ENCODE assay signal across 10 cellular contexts in genomic region chr12:56836317-56836716, GRCh38.
DNase-seq lines count a peak whose midpoint lies in the region; ATAC-seq and TF ChIP-seq lines count a peak whose summit lies in the region.
"Had no signal": no experiment of that assay in that cellular context is flagged by ENCODE, and none has a peak within 500 bp of the region (broad histone marks: within the 10 kb centered on the region; RNA-seq: fewer than 3 reads in every experiment).

No MANE protein-coding gene starts in this region.

- no peak overlapping the region for H3K27ac Mint-ChIP-seq in GM23338

- H3K36me3 Mint-ChIP-seq in GM23338 (ENCODE audit: low read depth): no peaks in the 10 kb centered on the region

- no peaks in the 10 kb centered on the region for H3F3A ChIP-seq in GM23338 (replicated peaks; ENCODE audit: low read depth)

- TF ChIP-seq CTCF in GM23338 (conservative IDR thresholded peaks at IDR 0.05; ENCODE audit: low read depth in 2 of 2): no peak
- no peak for TF ChIP-seq CTCF in fibroblast of lung (conservative IDR thresholded peaks at IDR 0.05 in 1 of 2, IDR thresholded peaks at IDR 0.05 in 1 of 2; ENCODE audit: low read depth in 1 of 2, low read length in 2 of 2)
- TF ChIP-seq CTCF in prostate gland (IDR thresholded peaks at IDR 0.05): no peak
- TF ChIP-seq CTCF in GM20000 (IDR thresholded peaks at IDR 0.05; ENCODE audit: extremely low read depth, missing control alignments): no peak

- no peaks in the 10 kb centered on the region for H3K9me3 Mint-ChIP-seq in GM23338
- H3K9me3 Mint-ChIP-seq: stimulated activated naive CD8-positive, alpha-beta T cell treated with anti-CD3 and anti-CD28 coated beads, Interleukin-15, Interleukin-2, amounts not matched to agents 100 ng/mL and 50 ng/mL, for 24 hours had no signal

- no peaks in the 10 kb centered on the region for H3K4me1 Mint-ChIP-seq in GM23338

- no peaks in the 10 kb centered on the region for H3K9me2 ChIP-seq in GM23338 (ENCODE audit: insufficient read depth)

- H3K27me3 Mint-ChIP-seq in GM23338 (ENCODE audit: insufficient read depth, low read depth, poor library complexity): peaks cover 4% of the 10 kb centered on the region

- no peak overlapping the region for H3K9ac ChIP-seq in fibroblast of lung (ENCODE audit: insufficient read depth, low read length)

- no peak for TF ChIP-seq POLR2A in prostate gland (IDR thresholded peaks at IDR 0.05)

- H4K20me1 ChIP-seq in GM23338 (replicated peaks; ENCODE audit: insufficient read depth) (no peaks in the 10 kb centered on the region), fibroblast of lung (ENCODE audit: control insufficient read depth, extremely low read depth, insufficient read depth, low read length) (no peaks in the 10 kb centered on the region)

- DNase-seq in GM23338 (ENCODE audit: low spot score): no peak
- peak; percentile 59 for DNase-seq in NCI-H69 (lab: John Stamatoyannopoulos, UW)
- DNase-seq in fibroblast of lung (ENCODE audit: low read depth in 2 of 2): peak; percentile 7 to 29
- peak; percentile 44 for DNase-seq in prostate gland (ENCODE audit: low spot score)
- no peak for DNase-seq in GM20000 (ENCODE audit: low spot score)
- DNase-seq in NCI-H2227 (lab: John Stamatoyannopoulos, UW; ENCODE audit: unreplicated experiment): no peak
- DNase-seq: cerebellar nuclear complex had no signal

- H2AFZ ChIP-seq in GM23338 (peak overlapping the region; percentile 34; the same call in 1 of the 2 replicates), fibroblast of lung (ENCODE audit: low read length) (no peak overlapping the region)

- H3K27ac ChIP-seq in GM23338 (ENCODE audit: low read depth) (no peak overlapping the region), fibroblast of lung (ENCODE audit: insufficient read depth, low read length) (no peak overlapping the region), prostate gland (no peak overlapping the region)

- H3K4me3 Mint-ChIP-seq in GM23338: no peak overlapping the region

- H3K36me3 ChIP-seq in GM23338 (ENCODE audit: insufficient read depth): no peaks in the 10 kb centered on the region
- H3K36me3 ChIP-seq in fibroblast of lung (ENCODE audit: control insufficient read depth, insufficient read depth, low read length): no peaks in the 10 kb centered on the region
- no peaks in the 10 kb centered on the region for H3K36me3 ChIP-seq in prostate gland

- H3K27me3 ChIP-seq in GM23338 (ENCODE audit: insufficient read depth): no peaks in the 10 kb centered on the region
- H3K27me3 ChIP-seq in fibroblast of lung (ENCODE audit: control insufficient read depth, insufficient read depth, low read length): peaks cover under 1% of the 10 kb centered on the region
- no peaks in the 10 kb centered on the region for H3K27me3 ChIP-seq in prostate gland (replicated peaks; ENCODE audit: insufficient read depth)

- WGBS in prostate gland: 17% methylated on average over 3 of the region's 3 CpGs

- H3K9me3 ChIP-seq in fibroblast of lung (ENCODE audit: control insufficient read depth, insufficient read depth, low read depth, low read length): no peaks in the 10 kb centered on the region
- H3K9me3 ChIP-seq in prostate gland: no peaks in the 10 kb centered on the region

- H3K4me2 ChIP-seq in GM23338: no peak overlapping the region
- no peak overlapping the region for H3K4me2 ChIP-seq in fibroblast of lung (ENCODE audit: extremely low read depth, insufficient read depth, low read length)

- intact Hi-C loops in prostate gland (cut with DNase I): no loop called here

- H3K4me1 ChIP-seq in GM23338 (ENCODE audit: insufficient read depth): no peaks in the 10 kb centered on the region
- H3K4me1 ChIP-seq in fibroblast of lung (ENCODE audit: control insufficient read depth, extremely low read depth, insufficient read depth, low read length): no peaks in the 10 kb centered on the region
- H3K4me1 ChIP-seq in prostate gland (replicated peaks): no peaks in the 10 kb centered on the region

- H3K4me3 ChIP-seq in GM23338: no peak overlapping the region
- no peak overlapping the region for H3K4me3 ChIP-seq in fibroblast of lung (replicated peaks in 1 of 4; ENCODE audit: control extremely low read depth in 1 of 4, insufficient read depth in 1 of 4, low read depth in 3 of 4, low read length in 4 of 4)
- no peak overlapping the region for H3K4me3 ChIP-seq in prostate gland
- H3K4me3 ChIP-seq: skin epidermis had no signal

- H3K79me2 ChIP-seq in GM23338 (replicated peaks; ENCODE audit: insufficient read depth): no peaks in the 10 kb centered on the region
- H3K79me2 ChIP-seq in fibroblast of lung (ENCODE audit: control insufficient read depth, insufficient read depth, low read length): no peaks in the 10 kb centered on the region

- ATAC-seq in GM23338: no peak
- ATAC-seq in HG02642 (IDR thresholded peaks at IDR 0.05; ENCODE audit: poor library complexity, unreplicated experiment): no peak

TF ChIP-seq in GM23338, 12 proteins besides CTCF, POLR2A, EP300 and RAD21 (continues in another document):
- no peak for TF ChIP-seq NANOG (IDR thresholded peaks at IDR 0.05; ENCODE audit: borderline replicate concordance)
- TF ChIP-seq, protein P1, sequence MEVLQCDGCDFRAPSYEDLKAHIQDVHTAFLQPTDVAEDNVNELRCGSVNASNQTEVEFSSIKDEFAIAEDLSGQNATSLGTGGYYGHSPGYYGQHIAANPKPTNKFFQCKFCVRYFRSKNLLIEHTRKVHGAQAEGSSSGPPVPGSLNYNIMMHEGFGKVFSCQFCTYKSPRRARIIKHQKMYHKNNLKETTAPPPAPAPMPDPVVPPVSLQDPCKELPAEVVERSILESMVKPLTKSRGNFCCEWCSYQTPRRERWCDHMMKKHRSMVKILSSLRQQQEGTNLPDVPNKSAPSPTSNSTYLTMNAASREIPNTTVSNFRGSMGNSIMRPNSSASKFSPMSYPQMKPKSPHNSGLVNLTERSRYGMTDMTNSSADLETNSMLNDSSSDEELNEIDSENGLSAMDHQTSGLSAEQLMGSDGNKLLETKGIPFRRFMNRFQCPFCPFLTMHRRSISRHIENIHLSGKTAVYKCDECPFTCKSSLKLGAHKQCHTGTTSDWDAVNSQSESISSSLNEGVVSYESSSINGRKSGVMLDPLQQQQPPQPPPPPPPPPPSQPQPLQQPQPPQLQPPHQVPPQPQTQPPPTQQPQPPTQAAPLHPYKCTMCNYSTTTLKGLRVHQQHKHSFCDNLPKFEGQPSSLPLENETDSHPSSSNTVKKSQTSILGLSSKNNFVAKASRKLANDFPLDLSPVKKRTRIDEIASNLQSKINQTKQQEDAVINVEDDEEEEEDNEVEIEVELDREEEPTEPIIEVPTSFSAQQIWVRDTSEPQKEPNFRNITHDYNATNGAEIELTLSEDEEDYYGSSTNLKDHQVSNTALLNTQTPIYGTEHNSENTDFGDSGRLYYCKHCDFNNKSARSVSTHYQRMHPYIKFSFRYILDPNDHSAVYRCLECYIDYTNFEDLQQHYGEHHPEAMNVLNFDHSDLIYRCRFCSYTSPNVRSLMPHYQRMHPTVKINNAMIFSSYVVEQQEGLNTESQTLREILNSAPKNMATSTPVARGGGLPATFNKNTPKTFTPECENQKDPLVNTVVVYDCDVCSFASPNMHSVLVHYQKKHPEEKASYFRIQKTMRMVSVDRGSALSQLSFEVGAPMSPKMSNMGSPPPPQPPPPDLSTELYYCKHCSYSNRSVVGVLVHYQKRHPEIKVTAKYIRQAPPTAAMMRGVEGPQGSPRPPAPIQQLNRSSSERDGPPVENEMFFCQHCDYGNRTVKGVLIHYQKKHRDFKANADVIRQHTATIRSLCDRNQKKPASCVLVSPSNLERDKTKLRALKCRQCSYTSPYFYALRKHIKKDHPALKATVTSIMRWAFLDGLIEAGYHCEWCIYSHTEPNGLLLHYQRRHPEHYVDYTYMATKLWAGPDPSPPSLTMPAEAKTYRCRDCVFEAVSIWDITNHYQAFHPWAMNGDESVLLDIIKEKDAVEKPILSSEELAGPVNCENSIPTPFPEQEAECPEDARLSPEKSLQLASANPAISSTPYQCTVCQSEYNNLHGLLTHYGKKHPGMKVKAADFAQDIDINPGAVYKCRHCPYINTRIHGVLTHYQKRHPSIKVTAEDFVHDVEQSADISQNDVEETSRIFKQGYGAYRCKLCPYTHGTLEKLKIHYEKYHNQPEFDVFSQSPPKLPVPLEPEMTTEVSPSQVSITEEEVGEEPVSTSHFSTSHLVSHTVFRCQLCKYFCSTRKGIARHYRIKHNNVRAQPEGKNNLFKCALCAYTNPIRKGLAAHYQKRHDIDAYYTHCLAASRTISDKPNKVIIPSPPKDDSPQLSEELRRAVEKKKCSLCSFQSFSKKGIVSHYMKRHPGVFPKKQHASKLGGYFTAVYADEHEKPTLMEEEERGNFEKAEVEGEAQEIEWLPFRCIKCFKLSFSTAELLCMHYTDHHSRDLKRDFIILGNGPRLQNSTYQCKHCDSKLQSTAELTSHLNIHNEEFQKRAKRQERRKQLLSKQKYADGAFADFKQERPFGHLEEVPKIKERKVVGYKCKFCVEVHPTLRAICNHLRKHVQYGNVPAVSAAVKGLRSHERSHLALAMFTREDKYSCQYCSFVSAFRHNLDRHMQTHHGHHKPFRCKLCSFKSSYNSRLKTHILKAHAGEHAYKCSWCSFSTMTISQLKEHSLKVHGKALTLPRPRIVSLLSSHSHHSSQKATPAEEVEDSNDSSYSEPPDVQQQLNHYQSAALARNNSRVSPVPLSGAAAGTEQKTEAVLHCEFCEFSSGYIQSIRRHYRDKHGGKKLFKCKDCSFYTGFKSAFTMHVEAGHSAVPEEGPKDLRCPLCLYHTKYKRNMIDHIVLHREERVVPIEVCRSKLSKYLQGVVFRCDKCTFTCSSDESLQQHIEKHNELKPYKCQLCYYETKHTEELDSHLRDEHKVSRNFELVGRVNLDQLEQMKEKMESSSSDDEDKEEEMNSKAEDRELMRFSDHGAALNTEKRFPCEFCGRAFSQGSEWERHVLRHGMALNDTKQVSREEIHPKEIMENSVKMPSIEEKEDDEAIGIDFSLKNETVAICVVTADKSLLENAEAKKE (CRISPR knock-in tag; IDR thresholded peaks at IDR 0.05): no peak

Comparison
In these comparisons a context has a peak if more than half of its experiments do, and no peak if none do; other contexts are left out.
1. DNase-seq: peak in NCI-H69 (single experiment), fibroblast of lung (2 of 2) and prostate gland (single experiment); none in GM23338 (single experiment), GM20000 (single experiment) and NCI-H2227 (single experiment).